ENCODE assay signal across 12 cellular contexts in the genomic region with DNA sequence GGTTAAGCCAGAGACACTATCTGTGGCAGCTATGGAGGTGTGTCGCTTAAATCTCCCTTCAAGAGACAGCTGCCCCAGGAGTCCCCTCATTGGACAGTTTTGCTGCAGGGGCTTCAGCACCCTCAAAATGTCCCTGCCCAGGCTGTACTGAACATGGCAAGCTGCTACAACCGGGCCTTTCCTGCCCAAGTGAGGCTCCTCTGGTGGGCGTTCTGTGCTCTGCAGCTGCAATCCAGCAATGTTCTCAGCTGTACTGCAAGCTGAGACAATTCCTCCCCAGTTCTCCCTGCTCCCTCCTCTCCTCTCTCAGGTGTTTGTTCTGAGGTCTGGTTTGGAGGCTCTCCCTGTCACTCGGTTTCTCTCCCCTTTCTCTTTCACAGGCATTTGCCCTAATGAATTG.
A peak's percentile ranks its signal among the peaks of the same experiment; 100 is the strongest.
DNase-seq lines count a peak whose midpoint lies in the region; TF ChIP-seq lines count a peak whose summit lies in the region.
"Had no signal": no experiment of that assay in that cellular context is flagged by ENCODE, and none has a peak within 500 bp of the region (broad histone marks: within the 10 kb centered on the region; RNA-seq: fewer than 3 reads in every experiment).

No MANE protein-coding gene starts in this region.

- peak; percentile 31 for DNase-seq in NCI-H748 (lab: John Stamatoyannopoulos, UW; ENCODE audit: unreplicated experiment)
- no peak for DNase-seq in NCI-H748 treated with DMSO at 0.1 percent for 48 hours (lab: John Stamatoyannopoulos, UW)
- DNase-seq in HuH-7 (ENCODE audit: low spot score): peak; percentile 69
- peak; percentile 41 for DNase-seq in choroid plexus epithelial cell (ENCODE audit: low read depth)
- DNase-seq in neural crest cell (ENCODE audit: low read depth, low spot score): no peak
- DNase-seq in activated CD4-positive, CD25-positive, alpha-beta regulatory T cell (lab: John Stamatoyannopoulos, UW): no peak
- DNase-seq in NCI-H187 treated with DMSO at 0.1 percent for 48 hours (lab: John Stamatoyannopoulos, UW): no peak
- no peak for DNase-seq in KBM-7
- DNase-seq: activated CD4-positive, alpha-beta T cell treated with anti-CD3 and anti-CD28 coated beads, Interleukin-2, amount 10 ng/mL, durations not matched to agents 24 days and 14 days; adrenal gland; naive B cell had no signal

- peaks cover 44% of the 10 kb centered on the region for H3K4me1 Mint-ChIP-seq in neural crest cell

- no peaks in the 10 kb centered on the region for H3K9me3 Mint-ChIP-seq in neural crest cell
- H3K9me3 Mint-ChIP-seq: activated CD4-positive, alpha-beta T cell treated with anti-CD3 and anti-CD28 coated beads, Interleukin-2, amount 10 ng/mL, durations not matched to agents 24 days and 14 days had no signal

- peak overlapping the region; percentile 46 for H3K27ac Mint-ChIP-seq in neural crest cell (ENCODE audit: unreplicated experiment)
- H3K27ac Mint-ChIP-seq: activated CD4-positive, alpha-beta T cell treated with anti-CD3 and anti-CD28 coated beads, Interleukin-2, amount 10 ng/mL, durations not matched to agents 24 days and 14 days; IgD-negative memory B cell had no signal

- TF ChIP-seq CTCF in choroid plexus epithelial cell (conservative IDR thresholded peaks at IDR 0.05; ENCODE audit: low read depth, low read length) (peak; percentile 76), neural crest cell (conservative IDR thresholded peaks at IDR 0.05) (peak; percentile 53)

- no peaks in the 10 kb centered on the region for H3K27me3 Mint-ChIP-seq in neural crest cell (ENCODE audit: low read depth)
- H3K27me3 Mint-ChIP-seq: activated CD4-positive, alpha-beta T cell treated with anti-CD3 and anti-CD28 coated beads, Interleukin-2, amount 10 ng/mL, durations not matched to agents 24 days and 14 days; IgD-negative memory B cell; naive B cell had no signal

- no peak overlapping the region for H3K4me3 ChIP-seq in choroid plexus epithelial cell (ENCODE audit: low read depth, low read length)
- H3K4me3 ChIP-seq: adrenal gland had no signal

- in situ Hi-C loops in KBM-7 (cut with MboI; ENCODE audit: low pct_unique_long_range_greater_than_20kb, low sequenced_read_pairs): no loop called here

- H3K4me3 Mint-ChIP-seq in neural crest cell: no peak overlapping the region
- H3K4me3 Mint-ChIP-seq: activated CD4-positive, alpha-beta T cell treated with anti-CD3 and anti-CD28 coated beads, Interleukin-2, amount 10 ng/mL, durations not matched to agents 24 days and 14 days; IgD-negative memory B cell had no signal

- H3K36me3 Mint-ChIP-seq in neural crest cell (ENCODE audit: low read depth): peaks cover 3% of the 10 kb centered on the region
- H3K36me3 Mint-ChIP-seq: IgD-negative memory B cell, naive B cell had no signal

Comparison
In these comparisons a context has a peak if more than half of its experiments do, and no peak if none do; other contexts are left out.
1. DNase-seq: peak in NCI-H748 (single experiment), HuH-7 (single experiment) and choroid plexus epithelial cell (single experiment); none in NCI-H748 treated with DMSO at 0.1 percent for 48 hours (single experiment), neural crest cell (single experiment), activated CD4-positive, CD25-positive, alpha-beta regulatory T cell (0 of 4), NCI-H187 treated with DMSO at 0.1 percent for 48 hours (single experiment) and KBM-7 (single experiment).